In the genomic region with DNA sequence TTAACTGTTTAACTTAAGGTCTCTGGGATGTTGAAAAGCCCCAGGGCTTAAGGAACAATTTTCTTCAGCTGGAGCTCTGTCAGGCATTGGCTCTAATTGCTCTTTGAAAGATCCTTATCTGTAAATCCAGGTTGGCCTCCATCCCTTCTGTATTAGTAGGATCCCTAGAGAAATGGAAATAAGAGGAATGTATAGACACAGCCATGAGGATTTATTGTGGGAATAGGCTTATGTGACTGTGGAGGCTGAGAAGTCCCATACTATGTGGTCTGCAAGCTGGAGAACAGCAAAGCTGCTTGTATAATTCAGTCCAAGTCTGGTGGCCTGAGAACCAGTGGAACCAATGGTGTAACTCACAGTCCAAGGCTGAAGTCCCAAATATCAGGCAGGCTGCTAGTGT, we compare ENCODE assay signal across 16 cellular contexts. TPM values are rescaled to one million over a fixed set of nuclear protein-coding genes. Genes with fewer than 3 reads are reported as not detected.
DNase-seq lines count a peak whose midpoint lies in the region; ATAC-seq and TF ChIP-seq lines count a peak whose summit lies in the region.
"Had no signal": no experiment of that assay in that cellular context is flagged by ENCODE, and none has a peak within 500 bp of the region (broad histone marks: within the 10 kb centered on the region; RNA-seq: fewer than 3 reads in every experiment).

No MANE protein-coding gene starts in this region.

- no peak overlapping the region for H3K4me3 ChIP-seq in SK-N-SH (ENCODE audit: low read depth in 2 of 2, low read length in 1 of 2)
- H3K4me3 ChIP-seq: BLaER1 had no signal

- peaks cover 0 to 5% of the 10 kb centered on the region in 2 experiments; a peak in 1 of 4 replicates for H3K4me1 ChIP-seq in SK-N-SH (ENCODE audit: control insufficient read depth in 1 of 2, insufficient read depth in 2 of 2, low read depth in 1 of 2, low read length in 1 of 2)

- no peak for TF ChIP-seq EP300 in SK-N-SH (IDR thresholded peaks at IDR 0.05; ENCODE audit: borderline replicate concordance in 1 of 2, low read depth in 1 of 2, low read length in 1 of 2)

- no peak overlapping the region for H3K27ac Mint-ChIP-seq in naive thymus-derived CD8-positive, alpha-beta T cell
- H3K27ac Mint-ChIP-seq: CD14-positive monocyte; CD4-positive, alpha-beta memory T cell; H9 had no signal

- no peaks in the 10 kb centered on the region for H3K9me3 Mint-ChIP-seq in naive thymus-derived CD8-positive, alpha-beta T cell
- H3K9me3 Mint-ChIP-seq: CD4-positive, alpha-beta memory T cell; H9 had no signal

- no peak overlapping the region for H3K27ac ChIP-seq in SK-N-SH (ENCODE audit: low read depth in 2 of 2, low read length in 1 of 2)
- H3K27ac ChIP-seq: BLaER1 had no signal

- H4K20me1 ChIP-seq in SK-N-SH (ENCODE audit: insufficient read depth), result no peaks in the 10 kb centered on the region
- H4K20me1 ChIP-seq: BLaER1 had no signal

- TF ChIP-seq RAD21 in SK-N-SH (IDR thresholded peaks at IDR 0.05; ENCODE audit: low read length), result no peak

- no peaks in the 10 kb centered on the region for H3K9me3 ChIP-seq in SK-N-SH

- CTCF ChIA-PET in SK-N-SH (lab: Yijun Ruan, JAX), result interaction anchor here (0.6 kb wide), 1 partner anchor 16 kb away, joined by 3 read pairs; no protein-coding TSS in a partner anchor

- H3F3A ChIP-seq in SK-N-SH (replicated peaks; ENCODE audit: insufficient read depth), result peaks cover 2% of the 10 kb centered on the region

- no peaks in the 10 kb centered on the region for H3K36me3 ChIP-seq in SK-N-SH (replicated peaks in 1 of 2; ENCODE audit: control insufficient read depth in 1 of 2, insufficient read depth in 2 of 2, low read length in 1 of 2)
- H3K36me3 ChIP-seq: BLaER1 had no signal

- no peak overlapping the region for H3K4me3 Mint-ChIP-seq in naive thymus-derived CD8-positive, alpha-beta T cell
- H3K4me3 Mint-ChIP-seq: CD14-positive monocyte; CD4-positive, alpha-beta memory T cell; H9 had no signal

- H3K4me2 ChIP-seq in SK-N-SH, result no peak overlapping the region
- H3K4me2 ChIP-seq: BLaER1 had no signal

- TF ChIP-seq CTCF in SK-N-SH (IDR thresholded peaks at IDR 0.05), result no peak

- peaks cover 0 to 8% (median 3%) of the 10 kb centered on the region in 4 donors for H3K4me1 Mint-ChIP-seq in naive thymus-derived CD8-positive, alpha-beta T cell
- H3K4me1 Mint-ChIP-seq: CD4-positive, alpha-beta memory T cell; H9 had no signal

- no peaks in the 10 kb centered on the region for H3K36me3 Mint-ChIP-seq in naive thymus-derived CD8-positive, alpha-beta T cell
- H3K36me3 Mint-ChIP-seq: CD14-positive monocyte; CD4-positive, alpha-beta memory T cell had no signal

- POLR2A ChIA-PET in SK-N-SH (lab: Yijun Ruan, JAX), result no interaction called here
- POLR2A ChIA-PET in naive thymus-derived CD8-positive, alpha-beta T cell (lab: Charles Lee), result no interaction called here

- no peak for ATAC-seq in SK-N-SH treated with all-trans-retinoic acid at 6 μM for 48 hours
- no peak for ATAC-seq in naive thymus-derived CD8-positive, alpha-beta T cell

- no peaks in the 10 kb centered on the region for H3K79me2 ChIP-seq in SK-N-SH (ENCODE audit: insufficient read depth)

- no peaks in the 10 kb centered on the region for H3K9me2 ChIP-seq in SK-N-SH

- DNase-seq in SK-N-SH (no peak), NCI-H2171 treated with DMSO at 0.1 percent for 48 hours (lab: John Stamatoyannopoulos, UW) (peak; percentile 61), SK-N-DZ (ENCODE audit: low spot score) (peak; percentile 51), NOMO-1 (lab: John Stamatoyannopoulos, UW; ENCODE audit: unreplicated experiment in 2 of 2) (no peak), germinal center (ENCODE audit: low spot score) (no peak)
- no peak for DNase-seq in naive thymus-derived CD8-positive, alpha-beta T cell
- DNase-seq: 8988T; CD4-positive, alpha-beta memory T cell; DMS53; DND-41; EL; H9; IMR-90 had no signal

- H2AFZ ChIP-seq in SK-N-SH (ENCODE audit: low read depth), result no peak overlapping the region

- no peaks in the 10 kb centered on the region for H3K27me3 ChIP-seq in SK-N-SH (ENCODE audit: insufficient read depth)
- H3K27me3 ChIP-seq: BLaER1 had no signal

- no peaks in the 10 kb centered on the region for H3K27me3 Mint-ChIP-seq in naive thymus-derived CD8-positive, alpha-beta T cell

- H3K9ac ChIP-seq in SK-N-SH, result no peak overlapping the region
- H3K9ac ChIP-seq: BLaER1 had no signal

TF ChIP-seq in SK-N-SH, 30 proteins besides CTCF, POLR2A, EP300 and RAD21:
- TF ChIP-seq GATA2 (CRISPR knock-in tag; IDR thresholded peaks at IDR 0.05) (0 out of 2 replicates have a peak, but pooled peaks have one; percentile 8), MXI1 (IDR thresholded peaks at IDR 0.05; ENCODE audit: low read depth, low read length) (no peak)

TF ChIP-seq in SK-N-SH treated with all-trans-retinoic acid at 6 μM for 48 hours, 23 proteins besides CTCF, POLR2A, EP300 and RAD21 (continues in another document):
- TF ChIP-seq, protein P1, sequence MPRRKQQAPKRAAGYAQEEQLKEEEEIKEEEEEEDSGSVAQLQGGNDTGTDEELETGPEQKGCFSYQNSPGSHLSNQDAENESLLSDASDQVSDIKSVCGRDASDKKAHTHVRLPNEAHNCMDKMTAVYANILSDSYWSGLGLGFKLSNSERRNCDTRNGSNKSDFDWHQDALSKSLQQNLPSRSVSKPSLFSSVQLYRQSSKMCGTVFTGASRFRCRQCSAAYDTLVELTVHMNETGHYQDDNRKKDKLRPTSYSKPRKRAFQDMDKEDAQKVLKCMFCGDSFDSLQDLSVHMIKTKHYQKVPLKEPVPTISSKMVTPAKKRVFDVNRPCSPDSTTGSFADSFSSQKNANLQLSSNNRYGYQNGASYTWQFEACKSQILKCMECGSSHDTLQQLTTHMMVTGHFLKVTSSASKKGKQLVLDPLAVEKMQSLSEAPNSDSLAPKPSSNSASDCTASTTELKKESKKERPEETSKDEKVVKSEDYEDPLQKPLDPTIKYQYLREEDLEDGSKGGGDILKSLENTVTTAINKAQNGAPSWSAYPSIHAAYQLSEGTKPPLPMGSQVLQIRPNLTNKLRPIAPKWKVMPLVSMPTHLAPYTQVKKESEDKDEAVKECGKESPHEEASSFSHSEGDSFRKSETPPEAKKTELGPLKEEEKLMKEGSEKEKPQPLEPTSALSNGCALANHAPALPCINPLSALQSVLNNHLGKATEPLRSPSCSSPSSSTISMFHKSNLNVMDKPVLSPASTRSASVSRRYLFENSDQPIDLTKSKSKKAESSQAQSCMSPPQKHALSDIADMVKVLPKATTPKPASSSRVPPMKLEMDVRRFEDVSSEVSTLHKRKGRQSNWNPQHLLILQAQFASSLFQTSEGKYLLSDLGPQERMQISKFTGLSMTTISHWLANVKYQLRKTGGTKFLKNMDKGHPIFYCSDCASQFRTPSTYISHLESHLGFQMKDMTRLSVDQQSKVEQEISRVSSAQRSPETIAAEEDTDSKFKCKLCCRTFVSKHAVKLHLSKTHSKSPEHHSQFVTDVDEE (CRISPR knock-in tag; IDR thresholded peaks at IDR 0.05), result no peak
- TF ChIP-seq, protein P2, sequence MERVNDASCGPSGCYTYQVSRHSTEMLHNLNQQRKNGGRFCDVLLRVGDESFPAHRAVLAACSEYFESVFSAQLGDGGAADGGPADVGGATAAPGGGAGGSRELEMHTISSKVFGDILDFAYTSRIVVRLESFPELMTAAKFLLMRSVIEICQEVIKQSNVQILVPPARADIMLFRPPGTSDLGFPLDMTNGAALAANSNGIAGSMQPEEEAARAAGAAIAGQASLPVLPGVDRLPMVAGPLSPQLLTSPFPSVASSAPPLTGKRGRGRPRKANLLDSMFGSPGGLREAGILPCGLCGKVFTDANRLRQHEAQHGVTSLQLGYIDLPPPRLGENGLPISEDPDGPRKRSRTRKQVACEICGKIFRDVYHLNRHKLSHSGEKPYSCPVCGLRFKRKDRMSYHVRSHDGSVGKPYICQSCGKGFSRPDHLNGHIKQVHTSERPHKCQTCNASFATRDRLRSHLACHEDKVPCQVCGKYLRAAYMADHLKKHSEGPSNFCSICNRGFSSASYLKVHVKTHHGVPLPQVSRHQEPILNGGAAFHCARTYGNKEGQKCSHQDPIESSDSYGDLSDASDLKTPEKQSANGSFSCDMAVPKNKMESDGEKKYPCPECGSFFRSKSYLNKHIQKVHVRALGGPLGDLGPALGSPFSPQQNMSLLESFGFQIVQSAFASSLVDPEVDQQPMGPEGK (CRISPR knock-in tag; IDR thresholded peaks at IDR 0.05; ENCODE audit: borderline replicate concordance), result no peak
- TF ChIP-seq, protein P3, sequence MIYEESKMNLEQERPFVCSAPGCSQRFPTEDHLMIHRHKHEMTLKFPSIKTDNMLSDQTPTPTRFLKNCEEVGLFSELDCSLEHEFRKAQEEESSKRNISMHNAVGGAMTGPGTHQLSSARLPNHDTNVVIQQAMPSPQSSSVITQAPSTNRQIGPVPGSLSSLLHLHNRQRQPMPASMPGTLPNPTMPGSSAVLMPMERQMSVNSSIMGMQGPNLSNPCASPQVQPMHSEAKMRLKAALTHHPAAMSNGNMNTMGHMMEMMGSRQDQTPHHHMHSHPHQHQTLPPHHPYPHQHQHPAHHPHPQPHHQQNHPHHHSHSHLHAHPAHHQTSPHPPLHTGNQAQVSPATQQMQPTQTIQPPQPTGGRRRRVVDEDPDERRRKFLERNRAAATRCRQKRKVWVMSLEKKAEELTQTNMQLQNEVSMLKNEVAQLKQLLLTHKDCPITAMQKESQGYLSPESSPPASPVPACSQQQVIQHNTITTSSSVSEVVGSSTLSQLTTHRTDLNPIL (CRISPR knock-in tag; IDR thresholded peaks at IDR 0.05; ENCODE audit: low read depth), result no peak
- TF ChIP-seq SNAI2 (CRISPR knock-in tag; IDR thresholded peaks at IDR 0.05), result no peak
- no peak for TF ChIP-seq ISL1 (CRISPR knock-in tag; IDR thresholded peaks at IDR 0.05)
- TF ChIP-seq PPARA (CRISPR knock-in tag; IDR thresholded peaks at IDR 0.05; ENCODE audit: borderline replicate concordance), result no peak
- no peak for TF ChIP-seq ZC3H10 (CRISPR knock-in tag; IDR thresholded peaks at IDR 0.05)
- no peak for TF ChIP-seq TOX (CRISPR knock-in tag; IDR thresholded peaks at IDR 0.05; ENCODE audit: borderline replicate concordance)
- TF ChIP-seq RARB (CRISPR knock-in tag; IDR thresholded peaks at IDR 0.05), result no peak
- TF ChIP-seq TCF4 (CRISPR knock-in tag; IDR thresholded peaks at IDR 0.05; ENCODE audit: borderline replicate concordance), result no peak
- TF ChIP-seq GLIS3 (CRISPR knock-in tag; IDR thresholded peaks at IDR 0.05), result no peak
- no peak for TF ChIP-seq ZNF8 (CRISPR knock-in tag; IDR thresholded peaks at IDR 0.05)

RNA-seq across cellular contexts. Expression of a gene that starts 47.6 kb away (rescaled TPM):
- polyA plus RNA-seq in SK-N-SH (2012; rRNA removed), result 0.02 TPM in 1 of 2 replicates, not detected in the other
- polyA plus RNA-seq in SK-N-SH (2012; cell fraction: cytosol; rRNA removed), result 0.01 and 0.07 TPM in 2 replicates
- 0.02 and 0.04 TPM in 2 replicates for polyA plus RNA-seq in SK-N-SH (2012; cell fraction: nucleus; rRNA removed)
- 0.15 and 0.54 TPM in 2 replicates for polyA plus RNA-seq in SK-N-DZ (2014; cell fraction: cytosol; rRNA removed)
- 0.70 and 1.7 TPM in 2 replicates for polyA plus RNA-seq in SK-N-DZ (2014; cell fraction: nucleus; rRNA removed)
- total RNA-seq in naive thymus-derived CD8-positive, alpha-beta T cell, result 1 to 10 TPM; 2.5 to 3.8 TPM
- 10 to 100 TPM in 1 of 3 donors, 1 to 10 TPM in 2; 2.2 to 13.1 (median 2.9) TPM for polyA plus RNA-seq in naive thymus-derived CD8-positive, alpha-beta T cell

Comparison
In these comparisons a context has a peak if more than half of its experiments do, and no peak if none do; other contexts are left out.
1. DNase-seq: peak in NCI-H2171 treated with DMSO at 0.1 percent for 48 hours (single experiment) and SK-N-DZ (single experiment); none in SK-N-SH (single experiment), NOMO-1 (0 of 2), naive thymus-derived CD8-positive, alpha-beta T cell (0 of 10) and germinal center (single experiment).